24 cellular contexts compared by ENCODE assay signal in the genomic region with DNA sequence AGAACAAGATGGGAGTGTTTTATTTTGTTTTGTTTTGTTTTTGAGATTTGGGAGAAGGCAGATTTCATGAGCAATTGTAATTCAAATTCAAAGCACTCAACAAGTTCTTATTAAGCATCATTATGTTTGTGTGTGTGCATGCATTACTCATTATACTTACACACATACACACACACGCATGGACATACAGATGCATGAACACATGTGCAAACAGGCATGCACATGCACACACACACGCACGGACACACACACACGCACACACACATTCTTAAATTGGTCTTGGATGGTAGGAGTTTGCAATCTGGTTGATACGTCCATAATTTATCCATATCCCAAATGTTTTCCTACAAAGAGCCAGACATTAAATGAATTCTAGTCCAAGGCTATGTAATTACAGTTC.
"Had no signal": no experiment of that assay in that cellular context is flagged by ENCODE, and none has a peak within 500 bp of the region (broad histone marks: within the 10 kb centered on the region; RNA-seq: fewer than 3 reads in every experiment).

No MANE protein-coding gene starts in this region.

- DNase-seq: naive thymus-derived CD4-positive, alpha-beta T cell; natural killer cell; occipital lobe; ovary; posterior cingulate gyrus; psoas muscle; right cardiac atrium; stimulated activated CD4-positive, alpha-beta T cell treated with anti-CD3 and anti-CD28 coated beads, Interleukin-15, amount 100 ng/mL, for 24 hours; stimulated activated CD4-positive, alpha-beta T cell treated with anti-CD3 and anti-CD28 coated beads, Interleukin-2, amount 100 ng/mL, for 24 hours; stimulated activated CD4-positive, alpha-beta T cell treated with anti-CD3 and anti-CD28 coated beads, Interleukin-2, amount 100 ng/mL, for 48 hours; stimulated activated CD4-positive, alpha-beta T cell treated with anti-CD3 and anti-CD28 coated beads, Interleukin-4, amount 100 ng/mL, for 24 hours; stimulated activated naive B cell treated with anti-CD40 and anti-IgM and Interleukin-4, amounts not matched to agents 10 μg/mL and 1 μg/mL and 100 μg/mL, for 72 hours; stimulated activated naive CD4-positive, alpha-beta T cell treated with Interleukin-2 at 50 U/mL for 16 hours; stomach; thyroid gland; upper lobe of right lung had no signal

- H3K36me3 ChIP-seq: neural progenitor cell, ovary, stomach, thoracic aorta, thyroid gland, tibial nerve, upper lobe of right lung, vagina had no signal

- H3K27me3 ChIP-seq: neural progenitor cell, ovary, stomach, thyroid gland, tibial nerve, upper lobe of right lung, vagina had no signal

- H3K9me3 ChIP-seq: ovary, psoas muscle, stomach, thoracic aorta, thyroid gland, tibial nerve, upper lobe of right lung, vagina had no signal

- H3K4me2 ChIP-seq: neural progenitor cell had no signal

- H2AFZ ChIP-seq: neural progenitor cell, parathyroid adenoma had no signal

- H3K4me1 ChIP-seq: neural progenitor cell, parathyroid adenoma, psoas muscle, stomach, upper lobe of right lung had no signal

- H3K79me2 ChIP-seq: parathyroid adenoma had no signal

- H3K27ac ChIP-seq: neural progenitor cell, ovary, parathyroid adenoma, psoas muscle, skin epidermis, stomach, thoracic aorta, thyroid gland, tibial nerve, upper lobe of right lung, vagina had no signal

- H3K9ac ChIP-seq: neural progenitor cell, parathyroid adenoma had no signal

- H3K4me3 ChIP-seq: neural progenitor cell, ovary, psoas muscle, skin epidermis, stomach, thoracic aorta, thyroid gland, tibial nerve, upper lobe of right lung, vagina had no signal

- ATAC-seq: naive thymus-derived CD4-positive, alpha-beta T cell; natural killer cell; psoas muscle; right cardiac atrium; sciatic nerve; stimulated activated effector memory CD8-positive, alpha-beta T cell treated with anti-CD3 and anti-CD28 coated beads, Interleukin-12 subunit alpha, Interleukin-12 subunit beta, amount 100 ng/mL, for 72 hours; stimulated activated naive B cell treated with anti-CD40 and anti-IgM and Interleukin-4, amounts not matched to agents 10 μg/mL and 1 μg/mL and 100 μg/mL, for 72 hours; upper lobe of right lung had no signal
